Comparison of ENCODE assay signal across 9 cellular contexts in genomic region chr12:52685406-52685890, GRCh38. TPM values are rescaled to one million over a fixed set of nuclear protein-coding genes. Genes with fewer than 3 reads are reported as not detected.
"Had no signal": no experiment of that assay in that cellular context is flagged by ENCODE, and none has a peak within 500 bp of the region (broad histone marks: within the 10 kb centered on the region; RNA-seq: fewer than 3 reads in every experiment).

No MANE protein-coding gene starts in this region.

- H3K9me3 Mint-ChIP-seq: H9, IgD-negative memory B cell had no signal

- H3K4me3 Mint-ChIP-seq: H9, IgD-negative memory B cell had no signal

- ATAC-seq: HepG2 had no signal

- H3K4me3 ChIP-seq: GM23248 had no signal

- H2AFZ ChIP-seq: GM23248 had no signal

- H3K27ac ChIP-seq: GM23248, HL-60 had no signal

- H3K4me1 Mint-ChIP-seq: IgD-negative memory B cell had no signal

- DNase-seq: GM23248, H9, HCEC 1CT, KBM-7 had no signal

- H3K27ac Mint-ChIP-seq: H9, IgD-negative memory B cell had no signal

RNA-seq across cellular contexts. Expression of gene KRT1, which starts 5.2 kb away (rescaled TPM):
- total RNA-seq: GM23248, H1, H9, HepG2, HT1080 had no signal
- polyA plus RNA-seq: GM23248, H1, HepG2 had no signal

RNA-seq across cellular contexts. Expression of gene KRT77, which starts 17.9 kb away (rescaled TPM):
- total RNA-seq: GM23248, H1, H9, HepG2, HT1080 had no signal
- polyA plus RNA-seq: GM23248, HepG2, IgD-negative memory B cell had no signal

RNA-seq across cellular contexts. Expression of gene KRT2, which starts 33.4 kb away (rescaled TPM):
- total RNA-seq: GM23248, H1, H9, HepG2, HT1080 had no signal
- polyA plus RNA-seq: GM23248, H1, HepG2, IgD-negative memory B cell had no signal
